In genomic region chrX:40644175-40644574, GRCh38 we compare ENCODE assay signal across 8 cellular contexts. TPM values are rescaled to one million over a fixed set of nuclear protein-coding genes. Genes with fewer than 3 reads are reported as not detected.
DNase-seq lines count a peak whose midpoint lies in the region; TF ChIP-seq lines count a peak whose summit lies in the region.

No MANE protein-coding gene starts in this region.

- no peak overlapping the region for H3K4ac ChIP-seq in mesendoderm (ENCODE audit: low read depth, low read length)

- no peak overlapping the region for H2BK15ac ChIP-seq in mesendoderm (replicated peaks; ENCODE audit: low read depth)

- in situ Hi-C loops in GM13976 (cut with MboI; ENCODE audit: low sequenced_read_pairs, unreplicated experiment) = loop anchor here (10.0 kb wide), 1 partner anchor 99 kb away; no protein-coding TSS in a partner anchor

- DNase-seq in GDM1 (lab: John Stamatoyannopoulos, UW) (peak; percentile 63), RPMI7951 (ENCODE audit: low read depth) (peak; percentile 26), fibroblast of gingiva (ENCODE audit: low read depth) (peak; percentile 71), renal cortical epithelial cell (ENCODE audit: low read depth) (peak; percentile 26), mesendoderm (no peak), GM13976 (ENCODE audit: low spot score) (no peak), activated gamma-delta T cell (lab: John Stamatoyannopoulos, UW) (no peak), COLO668 (lab: John Stamatoyannopoulos, UW; ENCODE audit: unreplicated experiment) (no peak)

- H3K56ac ChIP-seq in mesendoderm (ENCODE audit: low read length) = no peak overlapping the region

- H3K27me3 ChIP-seq in mesendoderm (ENCODE audit: insufficient read depth, low read length, poor library complexity) = no peaks in the 10 kb centered on the region

- H3K9ac ChIP-seq in mesendoderm (ENCODE audit: low read length) = no peak overlapping the region

- no peak for TF ChIP-seq CTCF in GM13976 (IDR thresholded peaks at IDR 0.05; ENCODE audit: borderline replicate concordance, control extremely low read depth, extremely low read depth, insufficient read depth, missing control alignments)

- H3K23ac ChIP-seq in mesendoderm (ENCODE audit: low read length) = no peak overlapping the region

- H3K79me2 ChIP-seq in mesendoderm (ENCODE audit: control insufficient read depth, insufficient read depth, low read length) = peaks cover 10% of the 10 kb centered on the region

- no peak overlapping the region for H4K8ac ChIP-seq in mesendoderm (ENCODE audit: low read depth, low read length)

- no peak overlapping the region for H4K5ac ChIP-seq in mesendoderm (ENCODE audit: low read length)

- H3K18ac ChIP-seq in mesendoderm (ENCODE audit: low read length) = no peak overlapping the region

- no CpG with 5 or more reads among the region's 5 CpGs for WGBS in mesendoderm (ENCODE audit: extremely low coverage, insufficient coverage, low lambda C conversion rate)

- no peaks in the 10 kb centered on the region for H3K36me3 ChIP-seq in mesendoderm (ENCODE audit: control insufficient read depth, insufficient read depth, low read length)

- no peak overlapping the region for H2BK120ac ChIP-seq in mesendoderm (ENCODE audit: low read depth, low read length)

- H3K4me3 ChIP-seq in mesendoderm (ENCODE audit: low read length) = no peak overlapping the region

- no peak overlapping the region for H2BK5ac ChIP-seq in mesendoderm (ENCODE audit: low read length)

- H3K4me2 ChIP-seq in mesendoderm (ENCODE audit: low read length) = no peak overlapping the region

- peaks cover 2% of the 10 kb centered on the region for H3K79me1 ChIP-seq in mesendoderm (ENCODE audit: low read length)

- H3K27ac ChIP-seq in mesendoderm (ENCODE audit: low read depth, low read length) = no peak overlapping the region

- no peak overlapping the region for H2AK5ac ChIP-seq in mesendoderm (ENCODE audit: low read length)

- no peaks in the 10 kb centered on the region for H3K4me1 ChIP-seq in mesendoderm (ENCODE audit: control insufficient read depth, low read depth, low read length)

RNA-seq across cellular contexts. Expression of gene CXorf38, which starts 3.2 kb away (rescaled TPM):
- total RNA-seq in RPMI7951 (2014; rRNA removed; shearing (Covaris generic)) = 18.9 and 25.5 TPM in 2 replicates
- 18.5 and 36.6 TPM in 2 replicates for total RNA-seq in renal cortical epithelial cell
- polyA plus RNA-seq in mesendoderm (2013, experiment 1 of 2) = 4.3 TPM
- 4.5 TPM for polyA plus RNA-seq in mesendoderm (2013, experiment 2 of 2)

RNA-seq across cellular contexts. Expression of gene MPC1L, which starts 20.9 kb away (rescaled TPM):
- not detected in 2 replicates for total RNA-seq in RPMI7951 (2014; rRNA removed; shearing (Covaris generic))
- total RNA-seq in renal cortical epithelial cell = not detected in 2 replicates
- not detected for polyA plus RNA-seq in mesendoderm (2013, experiment 1 of 2)
- not detected for polyA plus RNA-seq in mesendoderm (2013, experiment 2 of 2)

Comparison
In these comparisons a context has a peak if more than half of its experiments do, and no peak if none do; other contexts are left out.
1. DNase-seq: peak in GDM1 (single experiment), RPMI7951 (single experiment), fibroblast of gingiva (single experiment) and renal cortical epithelial cell (single experiment); none in mesendoderm (single experiment), GM13976 (single experiment), activated gamma-delta T cell (single experiment) and COLO668 (single experiment).